In genomic region chrX:72131317-72132294, GRCh38 we compare ENCODE assay signal across 8 cellular contexts. TPM values are rescaled to one million over a fixed set of nuclear protein-coding genes. Genes with fewer than 3 reads are reported as not detected.
A peak's percentile ranks its signal among the peaks of the same experiment; 100 is the strongest.
DNase-seq lines count a peak whose midpoint lies in the region; ATAC-seq and TF ChIP-seq lines count a peak whose summit lies in the region.

RTL5 (minus strand) TSS chrX:72131915.

- no TSS peak for BruUV-seq in PC-3 (replicated peaks; lab: Mats Ljungman, UMichigan)

- no peaks in the 10 kb centered on the region for H3K9me3 Mint-ChIP-seq in natural killer cell treated with Interleukin-12 subunit alpha and Interleukin-12 subunit beta and Interleukin-15 and Interleukin-18, amount 100 ng/mL, for 72 hours

- H2AFZ ChIP-seq in PC-3 (ENCODE audit: low read length) = peak within 1 kb of the TSS; percentile 73

- H3K36me3 Mint-ChIP-seq in natural killer cell treated with Interleukin-12 subunit alpha and Interleukin-12 subunit beta and Interleukin-15 and Interleukin-18, amount 100 ng/mL, for 72 hours = no peaks in the 10 kb centered on the region

- no peaks in the 10 kb centered on the region for H3K9me3 ChIP-seq in PC-3 (ENCODE audit: low read length)

- DNase-seq in AG08396 (ENCODE audit: low spot score) (peak; percentile 87), HUDEP-2 (lab: John Stamatoyannopoulos, UW; ENCODE audit: unreplicated experiment in 76 of 76) (peak in 40 of 76 experiments; percentile 1 to 37 (median 9)), PC-3 (peak; percentile 66), activated gamma-delta T cell (lab: John Stamatoyannopoulos, UW) (peak; percentile 43), fibroblast of the aortic adventitia (ENCODE audit: low read depth) (peak; percentile 84)
- peak; percentile 71 for DNase-seq in natural killer cell treated with Interleukin-12 subunit alpha and Interleukin-12 subunit beta and Interleukin-15 and Interleukin-18, amount 100 ng/mL, for 72 hours (ENCODE audit: low spot score)
- DNase-seq in stimulated activated naive CD8-positive, alpha-beta T cell treated with anti-CD3 and anti-CD28 coated beads, Interleukin-15, Interleukin-2, amounts not matched to agents 100 U/mL and 50 U/mL, for 24 hours = peak; percentile 65

- ATAC-seq in GM19324 (IDR thresholded peaks at IDR 0.05; ENCODE audit: low FRiP score, unreplicated experiment) (peak; percentile 81), PC-3 (peak; percentile 93)
- ATAC-seq in natural killer cell treated with Interleukin-12 subunit alpha and Interleukin-12 subunit beta and Interleukin-15 and Interleukin-18, amount 100 ng/mL, for 72 hours = peak; percentile 84 to 87
- ATAC-seq in stimulated activated naive CD8-positive, alpha-beta T cell treated with anti-CD3 and anti-CD28 coated beads, Interleukin-15, Interleukin-2, amounts not matched to agents 100 U/mL and 50 U/mL, for 24 hours = peak; percentile 80

- POLR2A ChIA-PET in PC-3 (lab: Charles Lee; ENCODE audit: unreplicated experiment) = interaction anchor here (0.7 kb wide), 2 partner anchors 21 to 639 kb away, joined by 3 to 8 read pairs; no protein-coding TSS in a partner anchor

- intact Hi-C loops in PC-3 (cut with micrococcal nuclease) = no loop called here

- peaks cover 12% of the 10 kb centered on the region for H3K27me3 ChIP-seq in PC-3 (ENCODE audit: low read length)

- H3K9me2 ChIP-seq in PC-3 (replicated peaks; ENCODE audit: low read length) = no peaks in the 10 kb centered on the region

- CTCF ChIA-PET in PC-3 (lab: Charles Lee) = interaction anchor here (0.7 kb wide), 2 partner anchors 9 to 113 kb away, joined by 3 read pairs; no protein-coding TSS in a partner anchor

- no peak within 1 kb of the TSS for H3K27ac Mint-ChIP-seq in natural killer cell treated with Interleukin-12 subunit alpha and Interleukin-12 subunit beta and Interleukin-15 and Interleukin-18, amount 100 ng/mL, for 72 hours

- H3K27ac ChIP-seq in PC-3 (ENCODE audit: low read length) = no peak within 1 kb of the TSS

- no peaks in the 10 kb centered on the region; the same call in 1 of the 2 replicates for H3K4me1 ChIP-seq in PC-3 (ENCODE audit: insufficient read depth, low read length)

- H3K27me3 Mint-ChIP-seq in natural killer cell treated with Interleukin-12 subunit alpha and Interleukin-12 subunit beta and Interleukin-15 and Interleukin-18, amount 100 ng/mL, for 72 hours = peaks cover 0 to 23% of the 10 kb centered on the region in 2 donors

- H3K4me1 Mint-ChIP-seq in natural killer cell treated with Interleukin-12 subunit alpha and Interleukin-12 subunit beta and Interleukin-15 and Interleukin-18, amount 100 ng/mL, for 72 hours (ENCODE audit: low read depth in 2 of 2) = peaks cover 8 to 13% of the 10 kb centered on the region in 2 donors

- H4K20me1 ChIP-seq in PC-3 (ENCODE audit: low read length) = no peaks in the 10 kb centered on the region

- no peak within 1 kb of the TSS for H3K9ac ChIP-seq in PC-3 (ENCODE audit: low read length)

- H3K4me3 ChIP-seq in PC-3 (ENCODE audit: low read length) (peak within 1 kb of the TSS; percentile 60), fibroblast of the aortic adventitia (ENCODE audit: low read depth, low read length) (peak within 1 kb of the TSS; percentile 63)

- no peak for TF ChIP-seq CTCF in PC-3 (conservative IDR thresholded peaks at IDR 0.05; ENCODE audit: low read depth, low read length)
- TF ChIP-seq CTCF in fibroblast of the aortic adventitia (IDR thresholded peaks at IDR 0.05; ENCODE audit: insufficient read depth, low read length) = no peak

- H3K79me2 ChIP-seq in PC-3 (ENCODE audit: low read length) = no peaks in the 10 kb centered on the region

- peak within 1 kb of the TSS; percentile 82 for H3K4me2 ChIP-seq in PC-3 (ENCODE audit: low read length)

- peak within 1 kb of the TSS; percentile 83 for H3K4me3 Mint-ChIP-seq in natural killer cell treated with Interleukin-12 subunit alpha and Interleukin-12 subunit beta and Interleukin-15 and Interleukin-18, amount 100 ng/mL, for 72 hours

- no peaks in the 10 kb centered on the region for H3K36me3 ChIP-seq in PC-3 (ENCODE audit: low read depth, low read length)

- no peaks in the 10 kb centered on the region for H3F3A ChIP-seq in PC-3 (ENCODE audit: low read length, unreplicated experiment)

RNA-seq across cellular contexts. Expression of gene RTL5, which starts in this region (rescaled TPM):
- total RNA-seq in PC-3 (2014; rRNA removed) (0.23 and 0.40 TPM in 2 replicates), fibroblast of the aortic adventitia (ENCODE audit: low replicate concordance) (2.3 and 4.3 TPM in 2 replicates)
- total RNA-seq in natural killer cell treated with Interleukin-12 subunit alpha and Interleukin-12 subunit beta and Interleukin-15 and Interleukin-18, amount 100 ng/mL, for 72 hours = under 1 TPM; 0.33 to 0.75 TPM

Comparison
In these comparisons a context has a peak if more than half of its experiments do, and no peak if none do; other contexts are left out.
1. Peak in DNase-seq, ATAC-seq, H3K4me3 ChIP-seq and H3K4me2 ChIP-seq in PC-3; RNA of the gene not detected or under 1 TPM.
2. Peak in DNase-seq and ATAC-seq in natural killer cell treated with Interleukin-12 subunit alpha and Interleukin-12 subunit beta and Interleukin-15 and Interleukin-18, amount 100 ng/mL, for 72 hours; RNA of the gene not detected or under 1 TPM.
3. DNase-seq: peak in every context shown above with its lines; median percentile 87 in AG08396; 84 in fibroblast of the aortic adventitia; 71 in natural killer cell treated with Interleukin-12 subunit alpha and Interleukin-12 subunit beta and Interleukin-15 and Interleukin-18, amount 100 ng/mL, for 72 hours; 66 in PC-3; 65 in stimulated activated naive CD8-positive, alpha-beta T cell treated with anti-CD3 and anti-CD28 coated beads, Interleukin-15, Interleukin-2, amounts not matched to agents 100 U/mL and 50 U/mL, for 24 hours; 43 in activated gamma-delta T cell; 9 in HUDEP-2.